In genomic region chr10:14173391-14173705, GRCh38 we compare ENCODE assay signal across 8 cellular contexts.
DNase-seq lines count a peak whose midpoint lies in the region; ATAC-seq and TF ChIP-seq lines count a peak whose summit lies in the region.

No MANE protein-coding gene starts in this region.

- H3K36me3 Mint-ChIP-seq in CD8-positive, alpha-beta T cell = no peaks in the 10 kb centered on the region
- H3K36me3 Mint-ChIP-seq in endodermal cell (ENCODE audit: low read depth) = no peaks in the 10 kb centered on the region
- peaks cover under 1% of the 10 kb centered on the region for H3K36me3 Mint-ChIP-seq in osteocyte (ENCODE audit: unreplicated experiment)
- no peaks in the 10 kb centered on the region for H3K36me3 Mint-ChIP-seq in activated T-helper 2 cell treated with anti-CD3 and anti-CD28 coated beads, Interferon-gamma antibody, Interleukin-2, Interleukin-4, amounts not matched to agents 10 μg/mL and 5 μg/mL and 100 μg/mL, durations not matched to agents 14 hours and 24 hours and 36 hours (ENCODE audit: low read depth)

- H3K9ac ChIP-seq in PC-3 (ENCODE audit: low read length) (no peak overlapping the region), endodermal cell (ENCODE audit: extremely low read depth, low read length, poor library complexity, severe bottlenecking) (peak overlapping the region; percentile 2)

- 20 to 24% methylated on average over 6 of the region's 6 CpGs for WGBS in endodermal cell (ENCODE audit: insufficient coverage in 1 of 2, insufficient read length in 1 of 2), 2 experiments

- H4K20me1 ChIP-seq in PC-3 (ENCODE audit: low read length) = no peaks in the 10 kb centered on the region
- H4K20me1 ChIP-seq in OCI-LY7 (ENCODE audit: insufficient read depth, low read length) = no peaks in the 10 kb centered on the region

- H3K9me2 ChIP-seq in PC-3 (replicated peaks; ENCODE audit: low read length) (no peaks in the 10 kb centered on the region), OCI-LY7 (ENCODE audit: insufficient read depth, low read length) (no peaks in the 10 kb centered on the region)

- peaks cover 76% of the 10 kb centered on the region for H3K27me3 Mint-ChIP-seq in CD8-positive, alpha-beta T cell (ENCODE audit: low read depth)
- peaks cover 36% of the 10 kb centered on the region for H3K27me3 Mint-ChIP-seq in endodermal cell (ENCODE audit: insufficient read depth)
- no peaks in the 10 kb centered on the region for H3K27me3 Mint-ChIP-seq in osteocyte (ENCODE audit: unreplicated experiment)
- H3K27me3 Mint-ChIP-seq in activated T-helper 2 cell treated with anti-CD3 and anti-CD28 coated beads, Interferon-gamma antibody, Interleukin-2, Interleukin-4, amounts not matched to agents 10 μg/mL and 5 μg/mL and 100 μg/mL, durations not matched to agents 14 hours and 24 hours and 36 hours (ENCODE audit: low read depth) = peaks cover 61% of the 10 kb centered on the region

- DNase-seq in CD8-positive, alpha-beta T cell = no peak
- no peak for DNase-seq in PC-3
- peak; percentile 68 for DNase-seq in endodermal cell
- no peak for DNase-seq in osteocyte (ENCODE audit: extremely low spot score, unreplicated experiment)
- no peak for DNase-seq in activated T-helper 2 cell treated with anti-CD3 and anti-CD28 coated beads, Interferon-gamma antibody, Interleukin-2, Interleukin-4, amounts not matched to agents 10 μg/mL and 5 μg/mL and 100 μg/mL, durations not matched to agents 14 hours and 24 hours and 36 hours (ENCODE audit: low spot score)
- DNase-seq in OCI-LY7 (ENCODE audit: low spot score) = no peak

- H3K4me3 Mint-ChIP-seq in CD8-positive, alpha-beta T cell = peak overlapping the region; percentile 84
- H3K4me3 Mint-ChIP-seq in endodermal cell (peak overlapping the region; percentile 66), osteocyte (ENCODE audit: unreplicated experiment) (peak overlapping the region; percentile 90)
- H3K4me3 Mint-ChIP-seq in activated T-helper 2 cell treated with anti-CD3 and anti-CD28 coated beads, Interferon-gamma antibody, Interleukin-2, Interleukin-4, amounts not matched to agents 10 μg/mL and 5 μg/mL and 100 μg/mL, durations not matched to agents 14 hours and 24 hours and 36 hours (ENCODE audit: low read depth) = no peak overlapping the region

- H3K36me3 ChIP-seq in CD8-positive, alpha-beta T cell (ENCODE audit: insufficient read depth, low read length) = no peaks in the 10 kb centered on the region
- H3K36me3 ChIP-seq in PC-3 (ENCODE audit: low read depth, low read length) (no peaks in the 10 kb centered on the region), endodermal cell (ENCODE audit: control insufficient read depth, insufficient read depth, low read length) (no peaks in the 10 kb centered on the region), OCI-LY7 (ENCODE audit: insufficient read depth, low read length) (no peaks in the 10 kb centered on the region)

- peak overlapping the region; percentile 74 for H3K4me2 ChIP-seq in PC-3 (ENCODE audit: low read length)
- no peak overlapping the region for H3K4me2 ChIP-seq in OCI-LY7 (ENCODE audit: low read length)

- intact Hi-C loops in CD8-positive, alpha-beta T cell (cut with DNase I, micrococcal nuclease) = no loop called here
- intact Hi-C loops in PC-3 (cut with micrococcal nuclease) (no loop called here), OCI-LY7 (cut with micrococcal nuclease; ENCODE audit: unreplicated experiment) (no loop called here)
- intact Hi-C loops in activated T-helper 2 cell treated with anti-CD3 and anti-CD28 coated beads, Interferon-gamma antibody, Interleukin-2, Interleukin-4, amounts not matched to agents 10 μg/mL and 5 μg/mL and 100 μg/mL, durations not matched to agents 14 hours and 24 hours and 36 hours (cut with micrococcal nuclease) = no loop called here

- H3K4me1 ChIP-seq in CD8-positive, alpha-beta T cell (ENCODE audit: insufficient read depth, low read length) = peaks cover 4% of the 10 kb centered on the region
- H3K4me1 ChIP-seq in PC-3 (ENCODE audit: insufficient read depth, low read length) (no peaks in the 10 kb centered on the region), endodermal cell (ENCODE audit: control insufficient read depth, insufficient read depth, low read length) (no peaks in the 10 kb centered on the region), OCI-LY7 (ENCODE audit: insufficient read depth, low read length, poor library complexity, severe bottlenecking) (no peaks in the 10 kb centered on the region)

- no TSS peak for BruUV-seq in PC-3 (replicated peaks; lab: Mats Ljungman, UMichigan)
- no TSS peak for BruUV-seq in OCI-LY7 (replicated peaks; lab: Mats Ljungman, UMichigan)

- H3K27ac Mint-ChIP-seq in CD8-positive, alpha-beta T cell = no peak overlapping the region
- no peak overlapping the region for H3K27ac Mint-ChIP-seq in endodermal cell
- H3K27ac Mint-ChIP-seq in osteocyte (ENCODE audit: unreplicated experiment) = peak overlapping the region; percentile 91
- H3K27ac Mint-ChIP-seq in activated T-helper 2 cell treated with anti-CD3 and anti-CD28 coated beads, Interferon-gamma antibody, Interleukin-2, Interleukin-4, amounts not matched to agents 10 μg/mL and 5 μg/mL and 100 μg/mL, durations not matched to agents 14 hours and 24 hours and 36 hours = no peak overlapping the region

- H2AFZ ChIP-seq in PC-3 (ENCODE audit: low read length) (peak overlapping the region; percentile 64), OCI-LY7 (ENCODE audit: low read length) (no peak overlapping the region)

- peaks cover 3% of the 10 kb centered on the region for H3K27me3 ChIP-seq in CD8-positive, alpha-beta T cell (ENCODE audit: insufficient read depth, low read length)
- H3K27me3 ChIP-seq in PC-3 (ENCODE audit: low read length) = peaks cover 37% of the 10 kb centered on the region
- peaks cover 25% of the 10 kb centered on the region for H3K27me3 ChIP-seq in endodermal cell (ENCODE audit: control insufficient read depth, insufficient read depth, low read length, poor library complexity, severe bottlenecking)

- peaks cover 17% of the 10 kb centered on the region for H3K4me1 Mint-ChIP-seq in CD8-positive, alpha-beta T cell (ENCODE audit: low read depth)
- H3K4me1 Mint-ChIP-seq in endodermal cell (peaks cover 3% of the 10 kb centered on the region), osteocyte (ENCODE audit: unreplicated experiment) (peaks cover 66% of the 10 kb centered on the region)
- peaks cover 8% of the 10 kb centered on the region for H3K4me1 Mint-ChIP-seq in activated T-helper 2 cell treated with anti-CD3 and anti-CD28 coated beads, Interferon-gamma antibody, Interleukin-2, Interleukin-4, amounts not matched to agents 10 μg/mL and 5 μg/mL and 100 μg/mL, durations not matched to agents 14 hours and 24 hours and 36 hours (ENCODE audit: low read depth)

- TF ChIP-seq CTCF in CD8-positive, alpha-beta T cell (IDR thresholded peaks at IDR 0.05) = no peak
- TF ChIP-seq CTCF in PC-3 (conservative IDR thresholded peaks at IDR 0.05; ENCODE audit: low read depth, low read length) = no peak
- TF ChIP-seq CTCF in endodermal cell (conservative IDR thresholded peaks at IDR 0.05) = no peak
- no peak for TF ChIP-seq CTCF in osteocyte (IDR thresholded peaks at IDR 0.05)
- TF ChIP-seq CTCF in OCI-LY7 (conservative IDR thresholded peaks at IDR 0.05; ENCODE audit: low read length) = no peak

- peak overlapping the region; percentile 44 for H3K4me3 ChIP-seq in CD8-positive, alpha-beta T cell (ENCODE audit: low read depth, low read length)
- peak overlapping the region; percentile 59 for H3K4me3 ChIP-seq in PC-3 (ENCODE audit: low read length)
- peak overlapping the region; percentile 84 for H3K4me3 ChIP-seq in endodermal cell (ENCODE audit: low read length)
- H3K4me3 ChIP-seq in OCI-LY7 (ENCODE audit: low read depth, low read length, poor library complexity, severe bottlenecking) = no peak overlapping the region

- H3K9me3 Mint-ChIP-seq in CD8-positive, alpha-beta T cell = no peaks in the 10 kb centered on the region
- H3K9me3 Mint-ChIP-seq in endodermal cell (no peaks in the 10 kb centered on the region), osteocyte (ENCODE audit: unreplicated experiment) (no peaks in the 10 kb centered on the region)
- no peaks in the 10 kb centered on the region for H3K9me3 Mint-ChIP-seq in activated T-helper 2 cell treated with anti-CD3 and anti-CD28 coated beads, Interferon-gamma antibody, Interleukin-2, Interleukin-4, amounts not matched to agents 10 μg/mL and 5 μg/mL and 100 μg/mL, durations not matched to agents 14 hours and 24 hours and 36 hours

- POLR2A ChIA-PET in CD8-positive, alpha-beta T cell (lab: Charles Lee) = no interaction called here
- POLR2A ChIA-PET in PC-3 (lab: Charles Lee; ENCODE audit: unreplicated experiment) = no interaction called here
- POLR2A ChIA-PET in OCI-LY7 (lab: Charles Lee) = no interaction called here

- no peaks in the 10 kb centered on the region for H3F3A ChIP-seq in PC-3 (ENCODE audit: low read length, unreplicated experiment)

- H3K9me3 ChIP-seq in CD8-positive, alpha-beta T cell (ENCODE audit: low read length) = no peaks in the 10 kb centered on the region
- H3K9me3 ChIP-seq in PC-3 (ENCODE audit: low read length) (no peaks in the 10 kb centered on the region), endodermal cell (ENCODE audit: control insufficient read depth, low read length) (no peaks in the 10 kb centered on the region), OCI-LY7 (ENCODE audit: low read length) (no peaks in the 10 kb centered on the region)

- no peak overlapping the region for H3K27ac ChIP-seq in CD8-positive, alpha-beta T cell (ENCODE audit: low read depth, low read length)
- H3K27ac ChIP-seq in PC-3 (ENCODE audit: low read length) (no peak overlapping the region), endodermal cell (ENCODE audit: low read depth, low read length) (peak overlapping the region; percentile 82), OCI-LY7 (ENCODE audit: low read depth, low read length, poor library complexity, severe bottlenecking) (no peak overlapping the region)

- CTCF ChIA-PET in CD8-positive, alpha-beta T cell (lab: Charles Lee) = no interaction called here
- CTCF ChIA-PET in PC-3 (lab: Charles Lee) (no interaction called here), OCI-LY7 (lab: Charles Lee; ENCODE audit: unreplicated experiment) (no interaction called here)

- H3K79me2 ChIP-seq in PC-3 (ENCODE audit: low read length) = no peaks in the 10 kb centered on the region
- H3K79me2 ChIP-seq in OCI-LY7 (ENCODE audit: insufficient read depth, low read depth, low read length) = no peaks in the 10 kb centered on the region

- peak; percentile 36 for ATAC-seq in CD8-positive, alpha-beta T cell
- peak; percentile 53; the same call in 1 of the 2 replicates for ATAC-seq in PC-3
- no peak for ATAC-seq in GM21529 (IDR thresholded peaks at IDR 0.05; ENCODE audit: unreplicated experiment)
- no peak for ATAC-seq in GM21576 (IDR thresholded peaks at IDR 0.05; ENCODE audit: unreplicated experiment)

Comparison
In these comparisons a context has a peak if more than half of its experiments do, and no peak if none do; other contexts are left out.
1. ATAC-seq: peak in CD8-positive, alpha-beta T cell (single experiment) and PC-3 (single experiment); none in GM21529 (single experiment) and GM21576 (single experiment).